ENCODE assay signal across 24 cellular contexts in the genomic region with DNA sequence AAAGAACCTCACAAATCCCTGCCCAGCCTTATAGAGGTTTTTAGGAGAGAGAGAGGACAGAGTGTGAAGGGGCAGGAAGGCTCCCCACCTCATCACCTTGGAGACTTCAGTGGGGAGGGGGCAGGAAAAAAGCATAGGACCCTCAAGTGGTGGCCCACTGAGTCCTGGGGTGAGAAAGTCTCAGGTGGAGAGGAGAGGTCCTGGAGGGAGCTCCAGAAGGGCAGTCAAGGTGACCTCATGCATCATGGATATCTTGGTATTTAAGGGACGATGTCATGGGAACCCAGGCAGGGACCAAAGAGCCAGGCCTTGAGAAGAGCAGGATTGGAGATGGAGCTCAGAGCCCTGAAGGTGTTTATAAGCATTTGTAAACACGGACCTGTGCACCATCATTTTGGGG.
"Had no signal": no experiment of that assay in that cellular context is flagged by ENCODE, and none has a peak within 500 bp of the region (broad histone marks: within the 10 kb centered on the region; RNA-seq: fewer than 3 reads in every experiment).

No MANE protein-coding gene starts in this region.

- ATAC-seq: effector memory CD8-positive, alpha-beta T cell; esophagus mucosa; gastrocnemius medialis; heart right ventricle; left cardiac atrium; left lung; left ventricle myocardium superior; lower lobe of right lung; mucosa of descending colon had no signal

- H3K27me3 ChIP-seq: dorsolateral prefrontal cortex, esophagus squamous epithelium, gastrocnemius medialis, heart right ventricle, left lung had no signal

- DNase-seq: dermis blood vessel endothelial cell; dorsolateral prefrontal cortex; effector CD4-positive, alpha-beta T cell; effector memory CD8-positive, alpha-beta T cell; endodermal cell; erythroblast; esophagus squamous epithelium; foreskin fibroblast; foreskin melanocyte; gastrocnemius medialis; glutamatergic neuron; head of caudate nucleus; heart right ventricle; hippocampal formation; left cardiac atrium; left lung; left ventricle myocardium superior; lower lobe of right lung; mesenchymal stem cell; mucosa of descending colon had no signal

- H3K27ac ChIP-seq: coronary artery, epithelial cell of prostate, esophagus squamous epithelium, gastrocnemius medialis, heart right ventricle, left lung, lower lobe of right lung had no signal

- H3K4me3 Mint-ChIP-seq: effector memory CD8-positive, alpha-beta T cell; endodermal cell; mesothelial cell of epicardium had no signal

- H3K4me3 ChIP-seq: coronary artery, dorsolateral prefrontal cortex, esophagus squamous epithelium, gastrocnemius medialis, heart right ventricle, left lung, lower lobe of right lung, mucosa of descending colon had no signal

- H3K9me3 ChIP-seq: esophagus squamous epithelium, gastrocnemius medialis, heart right ventricle, left lung, lower lobe of right lung, mucosa of descending colon had no signal

- H3K4me1 ChIP-seq: esophagus squamous epithelium, gastrocnemius medialis, heart right ventricle, left lung, lower lobe of right lung had no signal

- H3K36me3 ChIP-seq: esophagus squamous epithelium, gastrocnemius medialis, heart right ventricle, left lung, lower lobe of right lung had no signal

- H3K27ac Mint-ChIP-seq: effector memory CD8-positive, alpha-beta T cell; endodermal cell; mesothelial cell of epicardium had no signal

- H3K9me3 Mint-ChIP-seq: effector memory CD8-positive, alpha-beta T cell; endodermal cell had no signal
